Comparison of ENCODE assay signal across 8 cellular contexts in the genomic region with DNA sequence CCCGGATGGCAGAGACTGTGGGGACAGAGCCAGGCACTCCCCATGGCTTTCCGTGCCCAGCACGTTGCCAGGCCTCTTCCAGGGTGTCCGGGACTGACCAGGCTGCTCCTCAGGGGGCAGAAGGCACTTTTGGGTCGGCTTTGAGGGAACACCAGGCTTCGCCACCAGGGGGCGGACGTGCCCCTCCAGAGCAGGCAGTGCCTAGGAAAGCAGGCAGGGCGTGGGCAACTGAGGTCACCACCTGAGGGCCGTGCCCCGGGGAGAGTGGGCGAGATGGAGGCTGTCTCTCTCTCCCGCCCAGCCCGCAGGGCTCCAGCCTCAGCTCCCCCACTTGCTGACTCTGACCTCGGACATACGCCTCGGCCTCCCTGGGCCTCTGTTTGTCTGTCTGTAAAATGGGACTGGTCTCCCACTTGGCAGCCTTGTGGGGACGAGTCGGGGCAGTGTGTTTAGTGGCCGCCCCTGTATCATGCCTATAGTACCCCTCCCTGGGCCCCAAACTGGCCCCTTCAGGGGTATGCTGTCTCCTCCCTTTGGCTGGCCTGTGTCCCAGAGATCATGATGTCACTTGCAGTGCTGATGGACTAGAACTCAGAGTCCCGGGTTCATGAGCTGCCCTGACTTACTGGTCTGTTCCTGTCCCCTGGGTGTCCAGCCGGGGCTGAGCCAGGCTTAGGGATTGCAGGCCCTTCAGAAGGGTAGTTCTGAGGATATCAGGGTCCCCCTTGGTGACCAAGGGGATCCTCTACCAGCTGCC. TPM values are rescaled to one million over a fixed set of nuclear protein-coding genes. Genes with fewer than 3 reads are reported as not detected.
DNase-seq lines count a peak whose midpoint lies in the region; ATAC-seq and TF ChIP-seq lines count a peak whose summit lies in the region.

No MANE protein-coding gene starts in this region.

- no peak overlapping the region for H4K5ac ChIP-seq in H9 (ENCODE audit: insufficient read length, low read depth, low read length)

- no peak overlapping the region for H2BK120ac ChIP-seq in H9 (ENCODE audit: low read depth, low read length, poor library complexity, severe bottlenecking)

- H3K79me2 ChIP-seq in H9 (ENCODE audit: insufficient read depth, low read length) = no peaks in the 10 kb centered on the region
- no peaks in the 10 kb centered on the region for H3K79me2 ChIP-seq in osteoblast (ENCODE audit: insufficient read depth, low read length)

- H3K27me3 ChIP-seq in BE2C (peaks cover 5% of the 10 kb centered on the region), H9 (ENCODE audit: insufficient read depth, low read length) (peaks cover 4% of the 10 kb centered on the region; the same call in 1 of the 2 replicates), osteoblast (ENCODE audit: insufficient read depth, low read length) (no peaks in the 10 kb centered on the region), suprapubic skin (no peaks in the 10 kb centered on the region)

- H3K56ac ChIP-seq in H9 (ENCODE audit: insufficient read length, low read depth, low read length) = no peak overlapping the region

- H3K4me1 ChIP-seq in BE2C = peaks cover 5% of the 10 kb centered on the region
- no peaks in the 10 kb centered on the region for H3K4me1 ChIP-seq in H9 (ENCODE audit: insufficient read depth, low read length)
- H3K4me1 ChIP-seq in osteoblast (ENCODE audit: insufficient read depth, low read length) = peaks cover 29% of the 10 kb centered on the region
- peaks cover 29% of the 10 kb centered on the region for H3K4me1 ChIP-seq in suprapubic skin

- H3K4me3 ChIP-seq in BE2C (ENCODE audit: low read depth, low read length) (no peak overlapping the region), fibroblast of the aortic adventitia (ENCODE audit: low read depth, low read length) (no peak overlapping the region), osteoblast (ENCODE audit: insufficient read depth, low read length) (no peak overlapping the region), suprapubic skin (no peak overlapping the region)

- peaks cover 8 to 19% of the 10 kb centered on the region in 2 experiments for H3K4me1 Mint-ChIP-seq in H9

- H2BK12ac ChIP-seq in H9 (ENCODE audit: insufficient read length, low read depth, low read length) = no peak overlapping the region

- no peaks in the 10 kb centered on the region for H3K23me2 ChIP-seq in H9 (ENCODE audit: insufficient read length, low read depth, low read length, poor library complexity, severe bottlenecking)

- no peaks in the 10 kb centered on the region for H3K9me3 Mint-ChIP-seq in H9

- H3K4me3 Mint-ChIP-seq in H9 = no peak overlapping the region

- H4K20me1 ChIP-seq in H9 (ENCODE audit: control insufficient read depth, insufficient read depth, insufficient read length) (no peaks in the 10 kb centered on the region), osteoblast (ENCODE audit: insufficient read depth, low read length) (no peaks in the 10 kb centered on the region)

- no peak overlapping the region for H3K27ac Mint-ChIP-seq in H9

- no peak overlapping the region for H3K18ac ChIP-seq in H9 (ENCODE audit: insufficient read length, low read depth, low read length)

- H3K9me3 ChIP-seq in BE2C (no peaks in the 10 kb centered on the region), H9 (ENCODE audit: control insufficient read depth, low read depth, low read length) (no peaks in the 10 kb centered on the region), osteoblast (ENCODE audit: low read depth, low read length) (no peaks in the 10 kb centered on the region), suprapubic skin (no peaks in the 10 kb centered on the region)

- DNase-seq in BE2C = peak; percentile 87
- DNase-seq in H9 = peak; percentile 87
- peak; percentile 86 for DNase-seq in RPMI8226
- peak; percentile 78 for DNase-seq in activated T-helper 1 cell treated with anti-CD3 and anti-CD28 coated beads, Interleukin-2, amount 50 U/mL, for 16 hours (ENCODE audit: low read depth in 1 of 2, low spot score in 1 of 2)
- DNase-seq in fibroblast of the aortic adventitia (ENCODE audit: low read depth) = peak; percentile 77
- peak; percentile 99 for DNase-seq in osteoblast (ENCODE audit: insufficient read length, low spot score, missing footprints)
- peak; percentile 90 to 91 for DNase-seq in suprapubic skin (ENCODE audit: low spot score in 2 of 2)

- no peak for TF ChIP-seq EP300 in suprapubic skin (IDR thresholded peaks at IDR 0.05)

- H4K8ac ChIP-seq in H9 (replicated peaks; ENCODE audit: insufficient read length, low read depth, low read length) = no peak overlapping the region

- WGBS in H9 (ENCODE audit: extremely low coverage, insufficient read length, low lambda C conversion rate) = no CpG with 5 or more reads among the region's 22 CpGs
- WGBS in suprapubic skin = 25% methylated on average over 8 of the region's 22 CpGs

- TF ChIP-seq CTCF in BE2C (IDR thresholded peaks at IDR 0.05; ENCODE audit: low read depth, low read length) = peak; percentile 94
- TF ChIP-seq CTCF in H9 (conservative IDR thresholded peaks at IDR 0.05) = peak; percentile 98
- TF ChIP-seq CTCF in fibroblast of the aortic adventitia (IDR thresholded peaks at IDR 0.05; ENCODE audit: insufficient read depth, low read length) = peak; percentile 93
- TF ChIP-seq CTCF in osteoblast (IDR thresholded peaks at IDR 0.05; ENCODE audit: extremely low read depth, low read depth, low read length) = peak; percentile 92
- TF ChIP-seq CTCF in suprapubic skin (IDR thresholded peaks at IDR 0.05) = peak; percentile 80 to 88

- H3K36me3 ChIP-seq in BE2C (no peaks in the 10 kb centered on the region), osteoblast (ENCODE audit: insufficient read depth, low read length) (no peaks in the 10 kb centered on the region), suprapubic skin (no peaks in the 10 kb centered on the region)

- H3K4me2 ChIP-seq in H9 (ENCODE audit: insufficient read depth, insufficient read length, low read length) (no peak overlapping the region), osteoblast (ENCODE audit: insufficient read depth, low read length) (no peak overlapping the region)

- H3K9ac ChIP-seq in H9 (ENCODE audit: extremely low read depth, insufficient read length, low read length) = no peak overlapping the region

- no peak for ATAC-seq in HG03175 (IDR thresholded peaks at IDR 0.05; ENCODE audit: unreplicated experiment)

- no peak for TF ChIP-seq POLR2A in suprapubic skin (IDR thresholded peaks at IDR 0.05)

- H2AK5ac ChIP-seq in H9 (ENCODE audit: insufficient read length, low read length) = no peak overlapping the region

- H4K91ac ChIP-seq in H9 (ENCODE audit: insufficient read length, low read depth, low read length) = no peak overlapping the region

- H3K14ac ChIP-seq in H9 (ENCODE audit: insufficient read depth, low read length) = no peak overlapping the region; the same call in 1 of the 2 replicates

- H3T11ph ChIP-seq in H9 (ENCODE audit: low read length) = no peak overlapping the region

- H2AFZ ChIP-seq in H9 (ENCODE audit: low read length) = no peak overlapping the region
- no peak overlapping the region for H2AFZ ChIP-seq in osteoblast (ENCODE audit: low read length)

- H3K27ac ChIP-seq in H9 (ENCODE audit: insufficient read length, low read depth, low read length) (no peak overlapping the region), osteoblast (ENCODE audit: low read depth, low read length) (peak overlapping the region; percentile 94), suprapubic skin (peak overlapping the region; percentile 87)

- no peaks in the 10 kb centered on the region for H3K36me3 Mint-ChIP-seq in H9 (ENCODE audit: insufficient read depth in 1 of 3, low read depth in 3 of 3)

- no peak overlapping the region for H3K23ac ChIP-seq in H9 (ENCODE audit: insufficient read length, low read depth, low read length)

- H2BK20ac ChIP-seq in H9 (ENCODE audit: low read depth, low read length, poor library complexity, severe bottlenecking) = no peak overlapping the region

- H3K79me1 ChIP-seq in H9 (ENCODE audit: insufficient read depth, low read depth, low read length, poor library complexity, severe bottlenecking) = no peaks in the 10 kb centered on the region

- H3K4ac ChIP-seq in H9 (ENCODE audit: low read depth, low read length) = no peak overlapping the region

- H2BK15ac ChIP-seq in H9 (ENCODE audit: low read depth, low read length) = no peak overlapping the region

- peaks cover 53% of the 10 kb centered on the region for H3K27me3 Mint-ChIP-seq in H9 (ENCODE audit: low read depth)

- H2BK5ac ChIP-seq in H9 (ENCODE audit: insufficient read length, low read length) = no peak overlapping the region

RNA-seq across cellular contexts. Expression of a gene that starts 4.4 kb away (rescaled TPM):
- 8.3 TPM for polyA plus RNA-seq in BE2C (2012; ENCODE audit: insufficient read depth, insufficient read length, low read depth)
- total RNA-seq in H9 (2021) (11.8 and 12.6 TPM in 2 replicates), fibroblast of the aortic adventitia (ENCODE audit: low replicate concordance) (1.8 and 8.2 TPM in 2 replicates), osteoblast (13.0 and 14.8 TPM in 2 replicates), suprapubic skin (10 to 100 TPM; 14.9 to 25.0 (median 20.4) TPM)

RNA-seq across cellular contexts. Expression of a gene that starts 54.8 kb away (rescaled TPM):
- polyA plus RNA-seq in BE2C (2012; ENCODE audit: insufficient read depth, insufficient read length, low read depth) = not detected
- 29.3 and 35.4 TPM in 2 replicates for total RNA-seq in H9 (2021)
- 0.41 TPM in 1 of 2 replicates, not detected in the other for total RNA-seq in fibroblast of the aortic adventitia (ENCODE audit: low replicate concordance)
- total RNA-seq in osteoblast = 0.29 and 0.36 TPM in 2 replicates
- 1 to 10 TPM; 1.5 to 6.9 (median 4.2) TPM for total RNA-seq in suprapubic skin
